In the genomic region with DNA sequence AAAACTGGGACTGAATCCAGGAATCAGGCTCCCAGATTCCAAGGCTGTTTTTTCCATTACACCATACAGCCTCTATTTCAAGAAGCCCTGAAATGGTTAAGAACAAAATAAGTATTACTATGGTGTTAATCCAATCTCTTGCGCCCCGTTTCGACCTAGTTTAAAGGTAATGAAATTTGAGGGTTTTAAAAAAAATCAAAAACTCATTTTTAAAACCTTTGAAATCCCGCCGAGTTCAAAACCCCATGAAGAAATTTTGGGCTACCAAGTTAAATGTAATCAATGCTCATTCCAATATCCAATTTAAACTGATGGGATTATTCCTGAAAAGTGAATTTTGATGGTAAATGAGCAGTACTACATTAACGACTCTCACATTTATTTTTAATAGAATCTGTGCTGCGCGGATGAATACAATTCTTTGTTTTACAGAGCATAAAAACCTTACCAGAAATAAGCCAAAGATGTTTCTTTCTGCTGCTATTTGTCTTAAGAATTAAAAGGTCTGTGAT, we compare ENCODE assay signal across 8 cellular contexts. TPM values are rescaled to one million over a fixed set of nuclear protein-coding genes. Genes with fewer than 3 reads are reported as not detected.
A peak's percentile ranks its signal among the peaks of the same experiment; 100 is the strongest.
DNase-seq lines count a peak whose midpoint lies in the region; ATAC-seq, FAIRE-seq and TF ChIP-seq lines count a peak whose summit lies in the region.

No MANE protein-coding gene starts in this region.

- no peaks in the 10 kb centered on the region for H3K27me3 Mint-ChIP-seq in Calu3 (ENCODE audit: unreplicated experiment)

- 27 to 28% methylated on average over 8 of the region's 8 CpGs for WGBS in esophagus, 2 donors

- TF ChIP-seq CTCF in Calu3 (IDR thresholded peaks at IDR 0.05; ENCODE audit: unreplicated experiment): no peak
- no peak for TF ChIP-seq CTCF in foreskin keratinocyte (conservative IDR thresholded peaks at IDR 0.05)

- intact Hi-C loops in Calu3 (cut with micrococcal nuclease; ENCODE audit: unreplicated experiment): loop anchor here (2.0 kb wide), 1 partner anchor 106 kb away; the partner anchor contains the start of gene TSNAX

- H3K4me3 Mint-ChIP-seq in Calu3 (ENCODE audit: low read depth, unreplicated experiment): peak overlapping the region; percentile 78

- H3K4me1 ChIP-seq in esophagus (ENCODE audit: control insufficient read depth in 2 of 2, insufficient read depth in 2 of 2, low read length in 1 of 2): no peaks in the 10 kb centered on the region
- H3K4me1 ChIP-seq in foreskin keratinocyte: peaks cover 17% of the 10 kb centered on the region

- DNase-seq in Calu3 (no peak), RCC 7860 (ENCODE audit: low spot score) (no peak), pons (ENCODE audit: low spot score) (peak; percentile 28), 8988T (no peak), foreskin melanocyte (no peak), foreskin keratinocyte (no peak)
- no peak for DNase-seq in activated CD4-positive, CD25-positive, alpha-beta regulatory T cell (lab: John Stamatoyannopoulos, UW)

- H3K36me3 Mint-ChIP-seq in Calu3 (ENCODE audit: insufficient read depth, unreplicated experiment): peaks cover 46% of the 10 kb centered on the region

- no peaks in the 10 kb centered on the region for H3K9me3 ChIP-seq in esophagus (ENCODE audit: control insufficient read depth in 2 of 2, insufficient read depth in 1 of 2, low read depth in 1 of 2, low read length in 1 of 2)

- H3K36me3 ChIP-seq in esophagus (ENCODE audit: control insufficient read depth in 2 of 2, insufficient read depth in 2 of 2, low read length in 1 of 2): no peaks in the 10 kb centered on the region

- peak; percentile 30 for FAIRE-seq in RCC 7860 (lab: Jason Lieb, UNC)

- peak overlapping the region; percentile 77 to 80 for H3K4me3 ChIP-seq in esophagus (ENCODE audit: low read depth in 1 of 2, low read length in 2 of 2)

- H3K27ac ChIP-seq in esophagus (ENCODE audit: low read depth in 2 of 2, low read length in 1 of 2) (peak overlapping the region; percentile 98 to 100), foreskin keratinocyte (no peak overlapping the region)

- CTCF ChIA-PET in Calu3 (lab: Charles Lee): no interaction called here

- BruUV-seq in Calu3 (replicated peaks; lab: Mats Ljungman, UMichigan): TSS peak; percentile 63

- peak overlapping the region; percentile 93 for H3K27ac Mint-ChIP-seq in Calu3 (ENCODE audit: unreplicated experiment)

- H3K27me3 ChIP-seq in esophagus (ENCODE audit: control insufficient read depth in 1 of 2, insufficient read depth in 2 of 2, low read length in 2 of 2): no peaks in the 10 kb centered on the region
- no peaks in the 10 kb centered on the region for H3K27me3 ChIP-seq in foreskin keratinocyte

- no peaks in the 10 kb centered on the region for H3K9me3 Mint-ChIP-seq in Calu3 (ENCODE audit: low read depth, unreplicated experiment)

- peaks cover 12% of the 10 kb centered on the region for H3K4me1 Mint-ChIP-seq in Calu3 (ENCODE audit: low read depth, unreplicated experiment)

- no peak for ATAC-seq in foreskin keratinocyte

RNA-seq across cellular contexts. Expression of gene EGLN1, which starts 0.8 kb away (rescaled TPM):
- 33.3 and 34.9 TPM in 2 replicates for total RNA-seq in Calu3 (2022)
- polyA plus RNA-seq in esophagus: 10 to 100 TPM in 1 of 2 donors, 1 to 10 TPM in 1; 8.7 to 12.5 TPM
- total RNA-seq in foreskin keratinocyte: 18.6 and 19.5 TPM in 2 replicates
- 4.0 and 4.4 TPM in 2 replicates for polyA plus RNA-seq in foreskin keratinocyte
